In the genomic region with DNA sequence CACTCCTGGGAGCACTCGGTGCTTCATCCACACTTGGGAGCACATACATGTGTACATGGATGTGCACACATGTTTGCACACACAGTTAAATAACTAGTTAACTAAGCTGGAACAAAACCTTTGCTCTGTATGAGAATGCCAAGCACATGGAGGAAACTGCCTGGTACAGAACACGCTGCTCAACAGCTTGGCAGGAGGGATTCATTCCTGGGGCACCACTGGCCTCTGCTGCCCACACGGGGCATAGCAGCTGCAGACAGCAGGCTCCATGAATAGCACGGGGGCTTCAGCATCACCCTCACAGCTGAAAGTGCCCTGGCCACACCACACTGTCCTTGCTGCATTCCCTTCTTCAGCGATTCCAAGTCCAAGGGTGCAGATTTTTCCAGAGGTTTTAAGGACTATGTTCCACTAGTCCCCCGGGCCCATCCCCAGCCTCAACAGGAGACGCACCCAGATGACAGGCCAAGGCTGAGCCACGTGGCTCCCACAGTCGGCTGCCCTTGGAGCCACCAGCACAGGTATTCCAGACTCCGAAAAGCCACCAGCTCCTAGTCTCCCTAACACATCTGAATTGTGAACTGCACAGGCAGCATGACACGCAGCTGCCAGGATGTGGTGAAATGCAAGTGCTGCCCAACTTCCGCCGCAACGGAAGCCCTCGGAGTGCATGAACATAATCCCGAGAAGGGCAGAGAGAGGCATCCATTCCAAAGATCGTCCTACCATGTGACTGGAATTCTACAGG, we compare ENCODE assay signal across 8 cellular contexts. TPM values are rescaled to one million over a fixed set of nuclear protein-coding genes. Genes with fewer than 3 reads are reported as not detected.
A peak's percentile ranks its signal among the peaks of the same experiment; 100 is the strongest.
DNase-seq lines count a peak whose midpoint lies in the region; ATAC-seq and TF ChIP-seq lines count a peak whose summit lies in the region.

No MANE protein-coding gene starts in this region.

- ATAC-seq in CD4-positive, CD25-positive, alpha-beta regulatory T cell (ENCODE audit: low read depth in 2 of 2) = peak; percentile 73 to 74
- ATAC-seq in HCT116 = peak; percentile 84
- ATAC-seq in activated naive CD8-positive, alpha-beta T cell treated with anti-CD3 and anti-CD28 coated beads, Interleukin-2, amount 10 ng/mL, durations not matched to agents 7 days and 5 days (ENCODE audit: low read depth) = peak; percentile 64

- H3K9ac ChIP-seq in HCT116 (ENCODE audit: low read length) = no peak overlapping the region

- H3K9me3 Mint-ChIP-seq in CD4-positive, CD25-positive, alpha-beta regulatory T cell = no peaks in the 10 kb centered on the region
- H3K9me3 Mint-ChIP-seq in activated naive CD8-positive, alpha-beta T cell treated with anti-CD3 and anti-CD28 coated beads, Interleukin-2, amount 10 ng/mL, durations not matched to agents 7 days and 5 days = peaks cover 1% of the 10 kb centered on the region

- H4K20me1 ChIP-seq in HCT116 (ENCODE audit: insufficient read depth) (no peaks in the 10 kb centered on the region), OCI-LY7 (ENCODE audit: insufficient read depth, low read length) (no peaks in the 10 kb centered on the region)

- H3K4me3 Mint-ChIP-seq in CD4-positive, CD25-positive, alpha-beta regulatory T cell = peak overlapping the region in 2 of 4 donors; percentile 61 to 73
- no peak overlapping the region for H3K4me3 Mint-ChIP-seq in activated naive CD8-positive, alpha-beta T cell treated with anti-CD3 and anti-CD28 coated beads, Interleukin-2, amount 10 ng/mL, durations not matched to agents 7 days and 5 days

- CTCF ChIA-PET in HCT116 (lab: Charles Lee) = interaction anchor here (1.1 kb wide), 1 partner anchor 465 kb away, joined by 3 read pairs; no protein-coding TSS in a partner anchor
- CTCF ChIA-PET in OCI-LY7 (lab: Charles Lee; ENCODE audit: unreplicated experiment) = interaction anchor here (0.6 kb wide), 1 partner anchor 57 kb away, joined by 3 read pairs; no protein-coding TSS in a partner anchor

- no peaks in the 10 kb centered on the region for H3K27me3 ChIP-seq in CD4-positive, CD25-positive, alpha-beta regulatory T cell (ENCODE audit: control insufficient read depth, insufficient read depth, low read length)
- no peaks in the 10 kb centered on the region for H3K27me3 ChIP-seq in HCT116 (ENCODE audit: insufficient read depth, low read length)
- H3K27me3 ChIP-seq in cardiac muscle cell = no peaks in the 10 kb centered on the region
- H3K27me3 ChIP-seq in prostate gland (replicated peaks; ENCODE audit: insufficient read depth) = no peaks in the 10 kb centered on the region

- intact Hi-C loops in HCT116 (cut with micrococcal nuclease) = loop anchor here (1.0 to 10.0 kb wide), 3 partner anchors 231 to 465 kb away; no protein-coding TSS in a partner anchor
- intact Hi-C loops in OCI-LY7 (cut with micrococcal nuclease; ENCODE audit: unreplicated experiment) = no loop called here
- intact Hi-C loops in prostate gland (cut with DNase I) = loop anchor here (10.0 kb wide), 1 partner anchor 461 kb away; no protein-coding TSS in a partner anchor

- no peak overlapping the region for H3K27ac ChIP-seq in CD4-positive, CD25-positive, alpha-beta regulatory T cell (ENCODE audit: insufficient read depth, low read length, poor library complexity, severe bottlenecking)
- H3K27ac ChIP-seq in HCT116 (ENCODE audit: low read depth, low read length) (no peak overlapping the region), OCI-LY7 (ENCODE audit: low read depth, low read length, poor library complexity, severe bottlenecking) (no peak overlapping the region), cardiac muscle cell (no peak overlapping the region), prostate gland (no peak overlapping the region)

- TF ChIP-seq RAD21 in HCT116 (IDR thresholded peaks at IDR 0.05; ENCODE audit: low read depth) = peak; percentile 73

- DNase-seq in CD4-positive, CD25-positive, alpha-beta regulatory T cell = peak; percentile 28 to 62 (median 49)
- no peak for DNase-seq in HCT116 (ENCODE audit: low read depth, low spot score)
- peak; percentile 58 for DNase-seq in OCI-LY7 (ENCODE audit: low spot score)
- peak; percentile 51 for DNase-seq in activated naive CD8-positive, alpha-beta T cell treated with anti-CD3 and anti-CD28 coated beads, Interleukin-2, amount 10 ng/mL, durations not matched to agents 7 days and 5 days
- DNase-seq in cardiac muscle cell (ENCODE audit: low read depth in 1 of 2, low spot score in 1 of 2) = peak; percentile 57 to 76
- peak; percentile 44 for DNase-seq in prostate gland (ENCODE audit: low spot score)
- no peak for DNase-seq in SK-N-DZ (ENCODE audit: low spot score)
- no peak for DNase-seq in activated gamma-delta T cell treated with Interleukin-2 at 50 U/mL for 16 hours

- H3K4me3 ChIP-seq in CD4-positive, CD25-positive, alpha-beta regulatory T cell (ENCODE audit: low read depth, low read length) = no peak overlapping the region
- no peak overlapping the region for H3K4me3 ChIP-seq in HCT116 (replicated peaks in 1 of 2; ENCODE audit: low read depth in 1 of 2, low read length in 2 of 2)
- no peak overlapping the region for H3K4me3 ChIP-seq in OCI-LY7 (ENCODE audit: low read depth, low read length, poor library complexity, severe bottlenecking)
- H3K4me3 ChIP-seq in cardiac muscle cell = no peak overlapping the region
- H3K4me3 ChIP-seq in prostate gland = no peak overlapping the region

- no peaks in the 10 kb centered on the region for H3K36me3 ChIP-seq in CD4-positive, CD25-positive, alpha-beta regulatory T cell (ENCODE audit: control insufficient read depth, insufficient read depth, low read length)
- peaks cover 0 to 17% of the 10 kb centered on the region in 2 experiments; a peak in 2 of 4 replicates for H3K36me3 ChIP-seq in HCT116 (ENCODE audit: control insufficient read depth in 1 of 2, insufficient read depth in 2 of 2, low read length in 2 of 2)
- peaks cover 16% of the 10 kb centered on the region for H3K36me3 ChIP-seq in OCI-LY7 (ENCODE audit: insufficient read depth, low read length)
- no peaks in the 10 kb centered on the region for H3K36me3 ChIP-seq in cardiac muscle cell
- H3K36me3 ChIP-seq in prostate gland = no peaks in the 10 kb centered on the region

- peaks cover 0 to 24% (median 10%) of the 10 kb centered on the region in 4 donors for H3K4me1 Mint-ChIP-seq in CD4-positive, CD25-positive, alpha-beta regulatory T cell
- H3K4me1 Mint-ChIP-seq in activated naive CD8-positive, alpha-beta T cell treated with anti-CD3 and anti-CD28 coated beads, Interleukin-2, amount 10 ng/mL, durations not matched to agents 7 days and 5 days = peaks cover 2% of the 10 kb centered on the region

- H3K27ac Mint-ChIP-seq in CD4-positive, CD25-positive, alpha-beta regulatory T cell = peak overlapping the region in 1 of 3 donors; percentile 69
- H3K27ac Mint-ChIP-seq in activated naive CD8-positive, alpha-beta T cell treated with anti-CD3 and anti-CD28 coated beads, Interleukin-2, amount 10 ng/mL, durations not matched to agents 7 days and 5 days = peak overlapping the region; percentile 69

- H3K79me2 ChIP-seq in HCT116 (ENCODE audit: insufficient read depth, low read length) (no peaks in the 10 kb centered on the region), OCI-LY7 (ENCODE audit: insufficient read depth, low read depth, low read length) (no peaks in the 10 kb centered on the region)

- H3K9me2 ChIP-seq in HCT116 (ENCODE audit: insufficient read depth) (no peaks in the 10 kb centered on the region), OCI-LY7 (ENCODE audit: insufficient read depth, low read length) (no peaks in the 10 kb centered on the region)

- no peak overlapping the region for H3K4me2 ChIP-seq in HCT116 (ENCODE audit: low read length)
- H3K4me2 ChIP-seq in OCI-LY7 (ENCODE audit: low read length) = peak overlapping the region; percentile 28; the same call in 1 of the 2 replicates

- WGBS in prostate gland = 69% methylated on average over 17 of the region's 17 CpGs

- POLR2A ChIA-PET in HCT116 (lab: Charles Lee) = no interaction called here
- POLR2A ChIA-PET in OCI-LY7 (lab: Charles Lee) = no interaction called here
- POLR2A ChIA-PET in activated naive CD8-positive, alpha-beta T cell treated with anti-CD3 and anti-CD28 coated beads, Interleukin-2, amount 10 ng/mL, durations not matched to agents 7 days and 5 days (lab: Charles Lee) = no interaction called here

- H3K27me3 Mint-ChIP-seq in CD4-positive, CD25-positive, alpha-beta regulatory T cell = no peaks in the 10 kb centered on the region
- H3K27me3 Mint-ChIP-seq in activated naive CD8-positive, alpha-beta T cell treated with anti-CD3 and anti-CD28 coated beads, Interleukin-2, amount 10 ng/mL, durations not matched to agents 7 days and 5 days = no peaks in the 10 kb centered on the region

- no peaks in the 10 kb centered on the region for H3K4me1 ChIP-seq in CD4-positive, CD25-positive, alpha-beta regulatory T cell (ENCODE audit: control insufficient read depth, insufficient read depth, low read length, poor library complexity, severe bottlenecking)
- H3K4me1 ChIP-seq in HCT116 (ENCODE audit: control insufficient read depth in 1 of 2, insufficient read depth in 2 of 2, low read length in 2 of 2) (peaks cover 2 to 28% of the 10 kb centered on the region in 2 experiments; a peak in 3 of 4 replicates), OCI-LY7 (ENCODE audit: insufficient read depth, low read length, poor library complexity, severe bottlenecking) (peaks cover 24% of the 10 kb centered on the region), cardiac muscle cell (ENCODE audit: low read depth) (no peaks in the 10 kb centered on the region), prostate gland (replicated peaks) (no peaks in the 10 kb centered on the region)

- no peak overlapping the region for H2AFZ ChIP-seq in HCT116 (ENCODE audit: low read depth, low read length, poor library complexity, severe bottlenecking)
- H2AFZ ChIP-seq in OCI-LY7 (ENCODE audit: low read length) = 0 out of 2 replicates have a peak overlapping the region, but pooled peaks have one; percentile 20

- peaks cover 31% of the 10 kb centered on the region for H3K36me3 Mint-ChIP-seq in CD4-positive, CD25-positive, alpha-beta regulatory T cell
- peaks cover 17% of the 10 kb centered on the region for H3K36me3 Mint-ChIP-seq in activated naive CD8-positive, alpha-beta T cell treated with anti-CD3 and anti-CD28 coated beads, Interleukin-2, amount 10 ng/mL, durations not matched to agents 7 days and 5 days

- BruUV-seq in HCT116 (replicated peaks; lab: Mats Ljungman, UMichigan) (no TSS peak), OCI-LY7 (replicated peaks; lab: Mats Ljungman, UMichigan) (no TSS peak)

- RAD21 ChIA-PET in HCT116 (lab: Charles Lee; ENCODE audit: low non-redundant PET in 1 of 2, low total read pairs in 2 of 2, uncharacterized antibody in 2 of 2, unreplicated experiment in 2 of 2) = interaction anchor here in 1 of 2 experiments (1.1 kb wide), 1 partner anchor 230 kb away, joined by 3 read pairs; no protein-coding TSS in a partner anchor

- TF ChIP-seq CTCF in HCT116 (IDR thresholded peaks at IDR 0.05 in 2 of 3, conservative IDR thresholded peaks at IDR 0.05 in 1 of 3; ENCODE audit: borderline replicate concordance in 1 of 3, insufficient read depth in 1 of 3, low read depth in 2 of 3, low read length in 2 of 3) (peak; percentile 47 to 75 (median 72); a peak in 5 of 6 replicates), OCI-LY7 (conservative IDR thresholded peaks at IDR 0.05; ENCODE audit: low read length) (peak; percentile 74), cardiac muscle cell (IDR thresholded peaks at IDR 0.05; ENCODE audit: low read depth, low read length) (peak; percentile 91), prostate gland (IDR thresholded peaks at IDR 0.05) (peak; percentile 28 to 80 (median 47))

- TF ChIP-seq POLR2A in HCT116 (IDR thresholded peaks at IDR 0.05; ENCODE audit: borderline replicate concordance, extremely low read depth, insufficient read depth, insufficient read length) (no peak), prostate gland (IDR thresholded peaks at IDR 0.05) (no peak)

- no peaks in the 10 kb centered on the region for H3K9me3 ChIP-seq in CD4-positive, CD25-positive, alpha-beta regulatory T cell (ENCODE audit: control insufficient read depth in 2 of 2, low read length in 2 of 2)
- H3K9me3 ChIP-seq in HCT116 (ENCODE audit: control insufficient read depth in 1 of 2, insufficient read depth in 1 of 2, low read depth in 1 of 2, low read length in 2 of 2) = no peaks in the 10 kb centered on the region; a peak in 1 of 4 replicates
- H3K9me3 ChIP-seq in OCI-LY7 (ENCODE audit: low read length) = no peaks in the 10 kb centered on the region
- no peaks in the 10 kb centered on the region for H3K9me3 ChIP-seq in cardiac muscle cell (ENCODE audit: low read depth)
- no peaks in the 10 kb centered on the region for H3K9me3 ChIP-seq in prostate gland

RNA-seq across cellular contexts. Expression of a gene that starts 16.9 kb away (rescaled TPM):
- 13.2 TPM for total RNA-seq in CD4-positive, CD25-positive, alpha-beta regulatory T cell
- 1 to 10 TPM in 1 of 4 donors, under 1 TPM in 3; 0.29 to 1.2 (median 0.74) TPM for polyA plus RNA-seq in CD4-positive, CD25-positive, alpha-beta regulatory T cell
- total RNA-seq in HCT116 (2021; ENCODE audit: unreplicated experiment) = 20.0 TPM
- 12.5 and 13.5 TPM in 2 replicates for polyA plus RNA-seq in HCT116 (2012)
- total RNA-seq in OCI-LY7 (2014; rRNA removed; shearing (Covaris generic)) = 9.2 and 13.4 TPM in 2 replicates
- 23.0 and 24.2 TPM in 2 replicates for total RNA-seq in OCI-LY7 (2022)
- total RNA-seq in activated naive CD8-positive, alpha-beta T cell treated with anti-CD3 and anti-CD28 coated beads, Interleukin-2, amount 10 ng/mL, durations not matched to agents 7 days and 5 days = 10 to 100 TPM; 16.4 to 17.5 TPM
- 9.4 and 12.7 TPM in 2 replicates for total RNA-seq in cardiac muscle cell
- polyA plus RNA-seq in cardiac muscle cell = 6.4 and 7.3 TPM in 2 replicates
- total RNA-seq in prostate gland = 10 to 100 TPM; 11.4 to 32.2 TPM
- polyA plus RNA-seq in SK-N-DZ (2014; cell fraction: cytosol; rRNA removed) = 9.4 and 11.4 TPM in 2 replicates
- 42.8 and 55.4 TPM in 2 replicates for polyA plus RNA-seq in SK-N-DZ (2014; cell fraction: nucleus; rRNA removed)

Comparison
In these comparisons a context has a peak if more than half of its experiments do, and no peak if none do; other contexts are left out.
1. DNase-seq: peak in CD4-positive, CD25-positive, alpha-beta regulatory T cell (3 of 3), OCI-LY7 (single experiment), activated naive CD8-positive, alpha-beta T cell treated with anti-CD3 and anti-CD28 coated beads, Interleukin-2, amount 10 ng/mL, durations not matched to agents 7 days and 5 days (single experiment), cardiac muscle cell (2 of 2) and prostate gland (single experiment); none in HCT116 (single experiment), SK-N-DZ (single experiment) and activated gamma-delta T cell treated with Interleukin-2 at 50 U/mL for 16 hours (single experiment).
2. Peak in every context shown above with its lines, with median percentiles within 50 percentile points of each other: ATAC-seq and CTCF ChIP-seq.